In genomic region chr2:71064110-71064611, GRCh38 we compare ENCODE assay signal across 14 cellular contexts. TPM values are rescaled to one million over a fixed set of nuclear protein-coding genes. Genes with fewer than 3 reads are reported as not detected.
DNase-seq lines count a peak whose midpoint lies in the region; ATAC-seq and TF ChIP-seq lines count a peak whose summit lies in the region.
"Had no signal": no experiment of that assay in that cellular context is flagged by ENCODE, and none has a peak within 500 bp of the region (broad histone marks: within the 10 kb centered on the region; RNA-seq: fewer than 3 reads in every experiment).

No MANE protein-coding gene starts in this region.

- peaks cover 0 to 9% (median 0%) of the 10 kb centered on the region in 4 donors for H3K4me1 ChIP-seq in right lobe of liver
- peaks cover 4 to 11% (median 7%) of the 10 kb centered on the region in 4 donors for H3K4me1 ChIP-seq in transverse colon

- TF ChIP-seq CTCF in right lobe of liver (IDR thresholded peaks at IDR 0.05) (no peak), transverse colon (IDR thresholded peaks at IDR 0.05) (no peak), natural killer cell (IDR thresholded peaks at IDR 0.05) (no peak)

- H3K27ac Mint-ChIP-seq in natural killer cell = peak overlapping the region in 1 of 2 donors; percentile 17
- no peak overlapping the region for H3K27ac Mint-ChIP-seq in activated T-cell treated with anti-CD3 and anti-CD28 coated beads, Interleukin-2, amount 50 U/mL, for 24 hours
- H3K27ac Mint-ChIP-seq: activated naive CD4-positive, alpha-beta T cell treated with anti-CD3 and anti-CD28 coated beads for 36 hours had no signal

- WGBS in right lobe of liver (ENCODE audit: insufficient coverage, low coverage, low lambda C conversion rate, missing lambda C conversion rate) = 49% methylated on average over 8 of the region's 9 CpGs
- 55 to 75% methylated on average over 4 to 9 of the region's 9 CpGs for WGBS in transverse colon (ENCODE audit: low coverage in 1 of 2), 2 donors

- DNase-seq in RPMI8226 (peak; percentile 8), right lobe of liver (no peak), transverse colon (no peak), natural killer cell (no peak)
- no peak for DNase-seq in activated T-cell treated with anti-CD3 and anti-CD28 coated beads, Interleukin-2, amount 50 U/mL, for 24 hours
- DNase-seq in stimulated activated CD4-positive, alpha-beta T cell treated with anti-CD3 and anti-CD28 coated beads, Interleukin-4, amount 100 ng/mL, for 1 hour = no peak
- DNase-seq: activated CD4-positive, alpha-beta T cell treated with anti-CD3 and anti-CD28 coated beads, Interleukin-2, amount 50 U/mL, for 4 hours; activated naive CD4-positive, alpha-beta T cell treated with anti-CD3 and anti-CD28 coated beads for 36 hours; Caco-2; immature natural killer cell; NCI-H1092; NCI-H526 treated with DMSO at 0.1 percent for 48 hours had no signal

- in situ Hi-C loops in transverse colon (cut with MboI; ENCODE audit: low pct_ligation_motif_present in 1 of 4, low pct_unique_long_range_greater_than_20kb in 1 of 4, low sequenced_read_pairs in 3 of 4) = no loop called here

- H3K27me3 Mint-ChIP-seq in natural killer cell (ENCODE audit: low read depth in 2 of 2) = peaks cover 12 to 22% of the 10 kb centered on the region in 2 donors
- peaks cover 16% of the 10 kb centered on the region for H3K27me3 Mint-ChIP-seq in activated T-cell treated with anti-CD3 and anti-CD28 coated beads, Interleukin-2, amount 50 U/mL, for 24 hours

- peaks cover 22 to 23% of the 10 kb centered on the region in 2 donors for H3K4me1 Mint-ChIP-seq in natural killer cell
- H3K4me1 Mint-ChIP-seq in activated T-cell treated with anti-CD3 and anti-CD28 coated beads, Interleukin-2, amount 50 U/mL, for 24 hours (ENCODE audit: low read depth) = peaks cover 14% of the 10 kb centered on the region

- H3K9me3 ChIP-seq in right lobe of liver (no peaks in the 10 kb centered on the region), transverse colon (no peaks in the 10 kb centered on the region)
- H3K9me3 ChIP-seq: Caco-2 had no signal

- H3K4me3 Mint-ChIP-seq in natural killer cell = no peak overlapping the region
- H3K4me3 Mint-ChIP-seq in activated T-cell treated with anti-CD3 and anti-CD28 coated beads, Interleukin-2, amount 50 U/mL, for 24 hours = no peak overlapping the region
- H3K4me3 Mint-ChIP-seq: activated naive CD4-positive, alpha-beta T cell treated with anti-CD3 and anti-CD28 coated beads for 36 hours; natural killer cell treated with Interleukin-12 subunit alpha and Interleukin-12 subunit beta and Interleukin-15 and Interleukin-18, amount 100 ng/mL, for 72 hours had no signal

- TF ChIP-seq POLR2A in GM19193 (IDR thresholded peaks at IDR 0.05; ENCODE audit: extremely low read depth, insufficient read depth, insufficient read length) = peak; percentile 50
- no peak for TF ChIP-seq POLR2A in right lobe of liver (IDR thresholded peaks at IDR 0.05)
- no peak for TF ChIP-seq POLR2A in transverse colon (IDR thresholded peaks at IDR 0.05)

- TF ChIP-seq EP300 in transverse colon (IDR thresholded peaks at IDR 0.05; ENCODE audit: low read depth) = no peak

- no peaks in the 10 kb centered on the region for H3K36me3 Mint-ChIP-seq in natural killer cell
- H3K36me3 Mint-ChIP-seq in activated T-cell treated with anti-CD3 and anti-CD28 coated beads, Interleukin-2, amount 50 U/mL, for 24 hours (ENCODE audit: low read depth) = peaks cover 12% of the 10 kb centered on the region
- H3K36me3 Mint-ChIP-seq: immature natural killer cell; natural killer cell treated with Interleukin-12 subunit alpha and Interleukin-12 subunit beta and Interleukin-15 and Interleukin-18, amount 100 ng/mL, for 72 hours had no signal

- no peaks in the 10 kb centered on the region for H3K9me3 Mint-ChIP-seq in natural killer cell
- H3K9me3 Mint-ChIP-seq in activated T-cell treated with anti-CD3 and anti-CD28 coated beads, Interleukin-2, amount 50 U/mL, for 24 hours = no peaks in the 10 kb centered on the region
- H3K9me3 Mint-ChIP-seq: activated naive CD4-positive, alpha-beta T cell treated with anti-CD3 and anti-CD28 coated beads for 36 hours; immature natural killer cell; natural killer cell treated with Interleukin-12 subunit alpha and Interleukin-12 subunit beta and Interleukin-15 and Interleukin-18, amount 100 ng/mL, for 72 hours had no signal

- H3K36me3 ChIP-seq in right lobe of liver = no peaks in the 10 kb centered on the region
- H3K36me3 ChIP-seq in transverse colon = no peaks in the 10 kb centered on the region

- intact Hi-C loops in right lobe of liver (cut with DNase I) (no loop called here), transverse colon (cut with DNase I; ENCODE audit: low total_unique reads) (no loop called here), natural killer cell (cut with micrococcal nuclease) (no loop called here)

- H3K27me3 ChIP-seq in right lobe of liver (no peaks in the 10 kb centered on the region), transverse colon (no peaks in the 10 kb centered on the region)

- peak overlapping the region in 1 of 3 donors; percentile 21 for H3K4me3 ChIP-seq in right lobe of liver
- H3K4me3 ChIP-seq in transverse colon = no peak overlapping the region

- ATAC-seq in right lobe of liver = no peak
- no peak for ATAC-seq in natural killer cell
- ATAC-seq: natural killer cell treated with Interleukin-12 subunit alpha and Interleukin-12 subunit beta and Interleukin-15 and Interleukin-18, amount 100 ng/mL, for 72 hours had no signal

- H3K27ac ChIP-seq in right lobe of liver = peak overlapping the region in 2 of 3 donors; percentile 44 to 51
- peak overlapping the region; percentile 57 to 76 (median 66) for H3K27ac ChIP-seq in transverse colon

RNA-seq across cellular contexts. Expression of gene NAGK, which starts 4.3 kb away (rescaled TPM):
- total RNA-seq in right lobe of liver (10 to 100 TPM; 17.7 to 51.7 (median 36.1) TPM), transverse colon (100 to 1,000 TPM in 1 of 4 donors, 10 to 100 TPM in 3; 58.0 to 125 (median 67.6) TPM), natural killer cell (10 to 100 TPM; 67.3 to 93.6 (median 74.9) TPM)
